In genomic region chr11:103202048-103202651, GRCh38 we compare ENCODE assay signal across 8 cellular contexts.
DNase-seq lines count a peak whose midpoint lies in the region; ATAC-seq and TF ChIP-seq lines count a peak whose summit lies in the region.

No MANE protein-coding gene starts in this region.

- H3K27ac ChIP-seq in RWPE1, result no peak overlapping the region

- H3K4me3 Mint-ChIP-seq in activated CD4-positive, alpha-beta memory T cell treated with anti-CD3 and anti-CD28 coated beads, Interleukin-2, amount 10 ng/mL, durations not matched to agents 7 days and 5 days, result no peak overlapping the region

- no peaks in the 10 kb centered on the region for H3K36me3 Mint-ChIP-seq in activated CD4-positive, alpha-beta memory T cell treated with anti-CD3 and anti-CD28 coated beads, Interleukin-2, amount 10 ng/mL, durations not matched to agents 7 days and 5 days (ENCODE audit: low read depth)

- H3K27ac Mint-ChIP-seq in activated CD4-positive, alpha-beta memory T cell treated with anti-CD3 and anti-CD28 coated beads, Interleukin-2, amount 10 ng/mL, durations not matched to agents 7 days and 5 days, result no peak overlapping the region

- TF ChIP-seq CTCF in RWPE1 (conservative IDR thresholded peaks at IDR 0.05; ENCODE audit: low read depth), result peak; percentile 73

- H3K27me3 Mint-ChIP-seq in activated CD4-positive, alpha-beta memory T cell treated with anti-CD3 and anti-CD28 coated beads, Interleukin-2, amount 10 ng/mL, durations not matched to agents 7 days and 5 days, result no peaks in the 10 kb centered on the region

- POLR2A ChIA-PET in RWPE1 (lab: Yijun Ruan, JAX; ENCODE audit: low non-redundant PET), result no interaction called here
- POLR2A ChIA-PET in activated CD4-positive, alpha-beta memory T cell treated with anti-CD3 and anti-CD28 coated beads, Interleukin-2, amount 10 ng/mL, durations not matched to agents 7 days and 5 days (lab: Charles Lee), result interaction anchor here (0.6 kb wide), 1 partner anchor 11 kb away, joined by 3 read pairs; no protein-coding TSS in a partner anchor

- H3K9me3 Mint-ChIP-seq in activated CD4-positive, alpha-beta memory T cell treated with anti-CD3 and anti-CD28 coated beads, Interleukin-2, amount 10 ng/mL, durations not matched to agents 7 days and 5 days, result no peaks in the 10 kb centered on the region

- H3K4me1 Mint-ChIP-seq in activated CD4-positive, alpha-beta memory T cell treated with anti-CD3 and anti-CD28 coated beads, Interleukin-2, amount 10 ng/mL, durations not matched to agents 7 days and 5 days, result no peaks in the 10 kb centered on the region

- peak; percentile 33 for DNase-seq in AG08396 (ENCODE audit: low spot score)
- DNase-seq in HCEC 1CT, result peak; percentile 59
- peak; percentile 34 for DNase-seq in RWPE1 (ENCODE audit: low spot score)
- peak; percentile 24 for DNase-seq in foreskin melanocyte
- no peak for DNase-seq in activated CD4-positive, alpha-beta memory T cell treated with anti-CD3 and anti-CD28 coated beads, Interleukin-2, amount 10 ng/mL, durations not matched to agents 7 days and 5 days
- DNase-seq in NK-92 treated with Interleukin-12 subunit alpha and Interleukin-12 subunit beta, amount 100 ng/mL, for 24 hours (lab: John Stamatoyannopoulos, UW), result no peak
- DNase-seq in NCI-H2029 (lab: John Stamatoyannopoulos, UW), result no peak

- CTCF ChIA-PET in RWPE1 (lab: Yijun Ruan, JAX), result interaction anchor here (0.6 to 1.0 kb wide), 8 partner anchors 8 to 1551 kb away, joined by 3 to 9 read pairs (median 3); no protein-coding TSS in a partner anchor
- CTCF ChIA-PET in activated CD4-positive, alpha-beta memory T cell treated with anti-CD3 and anti-CD28 coated beads, Interleukin-2, amount 10 ng/mL, durations not matched to agents 7 days and 5 days (lab: Charles Lee), result interaction anchor here (0.7 to 1.3 kb wide), 3 partner anchors 206 to 398 kb away, joined by 3 to 4 read pairs (median 3); no protein-coding TSS in a partner anchor

- ATAC-seq in HG03095 (IDR thresholded peaks at IDR 0.05; ENCODE audit: unreplicated experiment), result no peak

Comparison
In these comparisons a context has a peak if more than half of its experiments do, and no peak if none do; other contexts are left out.
1. DNase-seq: peak in AG08396 (single experiment), HCEC 1CT (single experiment), RWPE1 (single experiment) and foreskin melanocyte (single experiment); none in activated CD4-positive, alpha-beta memory T cell treated with anti-CD3 and anti-CD28 coated beads, Interleukin-2, amount 10 ng/mL, durations not matched to agents 7 days and 5 days (single experiment), NK-92 treated with Interleukin-12 subunit alpha and Interleukin-12 subunit beta, amount 100 ng/mL, for 24 hours (single experiment) and NCI-H2029 (single experiment).